14 cellular contexts compared by ENCODE assay signal in genomic region chr5:149519624-149520023, GRCh38. TPM values are rescaled to one million over a fixed set of nuclear protein-coding genes. Genes with fewer than 3 reads are reported as not detected.
DNase-seq lines count a peak whose midpoint lies in the region; ATAC-seq and TF ChIP-seq lines count a peak whose summit lies in the region.
"Had no signal": no experiment of that assay in that cellular context is flagged by ENCODE, and none has a peak within 500 bp of the region (broad histone marks: within the 10 kb centered on the region; RNA-seq: fewer than 3 reads in every experiment).

No MANE protein-coding gene starts in this region.

- H3K27ac Mint-ChIP-seq in HFFc6: peak overlapping the region; percentile 43
- peak overlapping the region; percentile 3 for H3K27ac Mint-ChIP-seq in chondrocyte (ENCODE audit: unreplicated experiment)
- H3K27ac Mint-ChIP-seq in osteocyte (ENCODE audit: unreplicated experiment): no peak overlapping the region

- peaks cover 84% of the 10 kb centered on the region for H3K4me1 Mint-ChIP-seq in HFFc6 (ENCODE audit: low read depth)
- H3K4me1 Mint-ChIP-seq in chondrocyte (ENCODE audit: low read depth): peaks cover 66% of the 10 kb centered on the region
- H3K4me1 Mint-ChIP-seq in osteocyte (ENCODE audit: unreplicated experiment): peaks cover 54% of the 10 kb centered on the region

- H3K36me3 Mint-ChIP-seq in HFFc6 (ENCODE audit: low read depth) (peaks cover 55% of the 10 kb centered on the region), chondrocyte (ENCODE audit: low read depth) (peaks cover 18% of the 10 kb centered on the region), osteocyte (ENCODE audit: unreplicated experiment) (peaks cover 31% of the 10 kb centered on the region)

- no peak overlapping the region for H2AFZ ChIP-seq in ACC112 (ENCODE audit: low read length, unreplicated experiment)

- ATAC-seq in HG03139 (IDR thresholded peaks at IDR 0.05; ENCODE audit: unreplicated experiment): no peak

- no peaks in the 10 kb centered on the region for H3K27me3 ChIP-seq in ACC112 (ENCODE audit: insufficient read depth, low read length)
- H3K27me3 ChIP-seq: BLaER1 treated with 17β-estradiol and CSF1 and Interleukin-3, amounts not matched to agents 10 nM and 100 nM; breast epithelium had no signal

- H3K27me3 Mint-ChIP-seq in HFFc6 (ENCODE audit: insufficient read depth) (no peaks in the 10 kb centered on the region; the same call in 1 of the 2 replicates), chondrocyte (ENCODE audit: low read depth) (no peaks in the 10 kb centered on the region), osteocyte (ENCODE audit: unreplicated experiment) (no peaks in the 10 kb centered on the region)

- TF ChIP-seq CTCF in HFFc6 (IDR thresholded peaks at IDR 0.05): no peak
- no peak for TF ChIP-seq CTCF in chondrocyte (IDR thresholded peaks at IDR 0.05)
- no peak for TF ChIP-seq CTCF in GM20000 (IDR thresholded peaks at IDR 0.05; ENCODE audit: extremely low read depth, missing control alignments)
- TF ChIP-seq CTCF in osteocyte (IDR thresholded peaks at IDR 0.05): no peak

- H3K36me3 ChIP-seq in ACC112 (ENCODE audit: insufficient read depth, low read length): peaks cover 11% of the 10 kb centered on the region
- H3K36me3 ChIP-seq in mesodermal cell (ENCODE audit: control insufficient read depth, insufficient read depth, low read length): peaks cover 65% of the 10 kb centered on the region
- H3K36me3 ChIP-seq: breast epithelium, prostate gland had no signal

- peak overlapping the region; percentile 81 for H3K27ac ChIP-seq in ACC112 (ENCODE audit: low read depth, low read length)
- peak overlapping the region; percentile 58 for H3K27ac ChIP-seq in mesodermal cell (ENCODE audit: low read depth, low read length, severe bottlenecking)
- H3K27ac ChIP-seq: prostate gland had no signal

- DNase-seq in HFFc6 (no peak), chondrocyte (ENCODE audit: low spot score) (no peak), GM20000 (ENCODE audit: low spot score) (no peak), osteocyte (ENCODE audit: extremely low spot score, unreplicated experiment) (no peak), COR-L47 (lab: John Stamatoyannopoulos, UW) (no peak)
- DNase-seq: activated CD4-positive, alpha-beta T cell treated with anti-CD3 and anti-CD28 coated beads for 4 hours; EL; MM.1S had no signal

- H3K9me3 Mint-ChIP-seq in HFFc6: no peaks in the 10 kb centered on the region
- no peaks in the 10 kb centered on the region for H3K9me3 Mint-ChIP-seq in chondrocyte (ENCODE audit: low read depth)
- H3K9me3 Mint-ChIP-seq in osteocyte (ENCODE audit: unreplicated experiment): no peaks in the 10 kb centered on the region

- H3K4me1 ChIP-seq in ACC112 (ENCODE audit: control insufficient read depth, insufficient read depth, low read length, unreplicated experiment) (peaks cover 65% of the 10 kb centered on the region), mesodermal cell (ENCODE audit: control insufficient read depth, insufficient read depth, low read length, poor library complexity, severe bottlenecking) (peaks cover 24% of the 10 kb centered on the region)

- H3K4me3 Mint-ChIP-seq in HFFc6 (peak overlapping the region; percentile 9; the same call in 1 of the 2 replicates), chondrocyte (ENCODE audit: unreplicated experiment) (no peak overlapping the region), osteocyte (ENCODE audit: unreplicated experiment) (no peak overlapping the region)

- H3K9me3 ChIP-seq in mesodermal cell (ENCODE audit: control insufficient read depth, low read length): no peaks in the 10 kb centered on the region
- H3K9me3 ChIP-seq: BLaER1 treated with 17β-estradiol and CSF1 and Interleukin-3, amounts not matched to agents 10 nM and 100 nM; breast epithelium; prostate gland had no signal

- H3K79me2 ChIP-seq in ACC112 (ENCODE audit: control insufficient read depth, insufficient read depth, low read length, unreplicated experiment): peaks cover 98% of the 10 kb centered on the region

- peak overlapping the region; percentile 6; the same call in 1 of the 2 replicates for H3K4me3 ChIP-seq in ACC112 (ENCODE audit: low read depth, low read length)
- H3K4me3 ChIP-seq in mesodermal cell (ENCODE audit: extremely low read depth, insufficient read depth, low read length, poor library complexity, severe bottlenecking): no peak overlapping the region
- H3K4me3 ChIP-seq: BLaER1 treated with 17β-estradiol and CSF1 and Interleukin-3, amounts not matched to agents 10 nM and 100 nM; breast epithelium; prostate gland had no signal

RNA-seq across cellular contexts. Expression of gene CSNK1A1, which starts 31.6 kb away (rescaled TPM):
- total RNA-seq in HFFc6 (2021; fragmentation: NEBNext Ultra II Directional; extraction: Animal tissue kit (Norgen Biotek cat#: 25700)): 100 to 1,000 TPM; 266 to 336 (median 310) TPM
- total RNA-seq in chondrocyte (214 to 227 TPM (median 224 TPM) in 3 replicates), osteocyte (278 and 282 TPM in 2 replicates)
- 269 TPM for polyA plus RNA-seq in mesodermal cell (2013, experiment 1 of 2)
- 300 TPM for polyA plus RNA-seq in mesodermal cell (2013, experiment 2 of 2)
